In the genomic region with DNA sequence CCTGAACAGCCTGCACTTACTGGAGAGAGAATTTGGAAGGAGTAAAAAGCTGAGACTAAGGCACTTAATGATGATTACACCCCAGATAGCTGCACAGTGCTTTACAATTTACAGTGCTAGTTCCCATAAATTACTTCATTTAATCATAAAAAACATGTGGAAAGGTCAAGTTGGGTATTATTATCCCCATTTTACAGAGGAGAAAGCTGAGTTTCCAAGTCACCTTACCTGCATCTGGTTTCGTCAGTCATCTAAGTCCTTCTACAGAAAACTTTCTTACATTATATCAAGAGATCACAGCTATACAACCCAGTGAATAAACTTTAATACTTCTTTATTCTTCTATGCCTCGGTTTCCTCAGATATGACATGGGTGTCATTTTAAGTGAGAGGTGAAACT, we compare ENCODE assay signal across 1 cellular context.
TF ChIP-seq lines count a peak whose summit lies in the region.

No MANE protein-coding gene starts in this region.

TF ChIP-seq in neural cell, 6 proteins besides CTCF, POLR2A, EP300 and RAD21 (continued from another document):
- TF ChIP-seq, protein P1, sequence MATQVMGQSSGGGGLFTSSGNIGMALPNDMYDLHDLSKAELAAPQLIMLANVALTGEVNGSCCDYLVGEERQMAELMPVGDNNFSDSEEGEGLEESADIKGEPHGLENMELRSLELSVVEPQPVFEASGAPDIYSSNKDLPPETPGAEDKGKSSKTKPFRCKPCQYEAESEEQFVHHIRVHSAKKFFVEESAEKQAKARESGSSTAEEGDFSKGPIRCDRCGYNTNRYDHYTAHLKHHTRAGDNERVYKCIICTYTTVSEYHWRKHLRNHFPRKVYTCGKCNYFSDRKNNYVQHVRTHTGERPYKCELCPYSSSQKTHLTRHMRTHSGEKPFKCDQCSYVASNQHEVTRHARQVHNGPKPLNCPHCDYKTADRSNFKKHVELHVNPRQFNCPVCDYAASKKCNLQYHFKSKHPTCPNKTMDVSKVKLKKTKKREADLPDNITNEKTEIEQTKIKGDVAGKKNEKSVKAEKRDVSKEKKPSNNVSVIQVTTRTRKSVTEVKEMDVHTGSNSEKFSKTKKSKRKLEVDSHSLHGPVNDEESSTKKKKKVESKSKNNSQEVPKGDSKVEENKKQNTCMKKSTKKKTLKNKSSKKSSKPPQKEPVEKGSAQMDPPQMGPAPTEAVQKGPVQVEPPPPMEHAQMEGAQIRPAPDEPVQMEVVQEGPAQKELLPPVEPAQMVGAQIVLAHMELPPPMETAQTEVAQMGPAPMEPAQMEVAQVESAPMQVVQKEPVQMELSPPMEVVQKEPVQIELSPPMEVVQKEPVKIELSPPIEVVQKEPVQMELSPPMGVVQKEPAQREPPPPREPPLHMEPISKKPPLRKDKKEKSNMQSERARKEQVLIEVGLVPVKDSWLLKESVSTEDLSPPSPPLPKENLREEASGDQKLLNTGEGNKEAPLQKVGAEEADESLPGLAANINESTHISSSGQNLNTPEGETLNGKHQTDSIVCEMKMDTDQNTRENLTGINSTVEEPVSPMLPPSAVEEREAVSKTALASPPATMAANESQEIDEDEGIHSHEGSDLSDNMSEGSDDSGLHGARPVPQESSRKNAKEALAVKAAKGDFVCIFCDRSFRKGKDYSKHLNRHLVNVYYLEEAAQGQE (IDR thresholded peaks at IDR 0.05; ENCODE audit: borderline replicate concordance): no peak
- TF ChIP-seq SMC3 (conservative IDR thresholded peaks at IDR 0.05; ENCODE audit: poor library complexity): no peak
- no peak for TF ChIP-seq TAF1 (IDR thresholded peaks at IDR 0.05; ENCODE audit: low read depth)
- TF ChIP-seq EZH2 (IDR thresholded peaks at IDR 0.05; ENCODE audit: borderline replicate concordance, insufficient read depth, low read length, poor library complexity, severe bottlenecking): no peak
